30 cellular contexts compared by ENCODE assay signal in the genomic region with DNA sequence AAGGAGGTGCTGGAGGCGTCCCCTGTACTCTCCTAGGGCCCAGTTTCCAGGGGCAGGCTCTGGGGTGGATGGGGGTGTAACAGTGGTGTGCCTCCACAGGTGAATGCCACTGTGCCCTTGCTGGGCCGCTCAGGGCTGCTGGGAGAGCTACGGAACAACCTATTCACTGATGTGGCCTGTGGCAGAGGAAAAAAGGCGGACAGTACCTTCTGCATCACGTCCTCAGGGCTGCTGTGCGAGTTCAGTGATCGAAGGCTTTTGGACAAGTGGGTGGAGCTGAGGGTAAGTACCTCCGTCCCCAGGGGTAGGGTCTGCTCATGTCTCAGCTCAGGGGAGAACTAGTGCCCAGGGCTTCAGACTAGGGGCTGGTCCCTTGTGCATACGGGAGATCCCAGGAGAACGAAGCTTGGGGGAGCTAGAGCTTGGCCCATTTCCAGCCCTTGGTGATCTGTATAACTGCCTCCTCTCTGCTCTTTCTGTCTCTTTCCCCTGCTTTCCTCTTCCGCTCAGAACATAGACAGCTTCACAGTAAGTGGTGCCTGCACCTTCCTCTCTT.
"Had no signal": no experiment of that assay in that cellular context is flagged by ENCODE, and none has a peak within 500 bp of the region (broad histone marks: within the 10 kb centered on the region; RNA-seq: fewer than 3 reads in every experiment).

No MANE protein-coding gene starts in this region.

- H3K27me3 ChIP-seq: colonic mucosa, gastrocnemius medialis, left lung, neutrophil, tibial nerve, upper lobe of left lung, vagina had no signal

- H3K9ac ChIP-seq: parathyroid adenoma had no signal

- H3K4me2 ChIP-seq: smooth muscle cell had no signal

- H3K9me3 ChIP-seq: colonic mucosa, gastrocnemius medialis, left lung, mucosa of descending colon, neutrophil, thoracic aorta, tibial nerve, upper lobe of left lung, vagina had no signal

- H3K4me1 Mint-ChIP-seq: endodermal cell, mesothelial cell of epicardium had no signal

- H3K36me3 ChIP-seq: colonic mucosa had no signal

- DNase-seq: colonic mucosa; effector CD8-positive, alpha-beta T cell; endodermal cell; foreskin fibroblast; gastrocnemius medialis; head of caudate nucleus; kidney; left lung; mesenchymal stem cell; mucosa of descending colon; naive B cell; stimulated activated CD4-positive, alpha-beta T cell treated with anti-CD3 and anti-CD28 coated beads, Interleukin-2, amount 100 ng/mL, for 24 hours; stimulated activated CD4-positive, alpha-beta T cell treated with anti-CD3 and anti-CD28 coated beads, Interleukin-4, amount 100 ng/mL, for 24 hours; stimulated activated naive CD8-positive, alpha-beta T cell treated with anti-CD3 and anti-CD28 coated beads, Interleukin-15, Interleukin-2, amounts not matched to agents 100 U/mL and 50 U/mL, for 24 hours; upper lobe of left lung had no signal

- FAIRE-seq: kidney had no signal

- H3K79me2 ChIP-seq: parathyroid adenoma had no signal

- H3K4me3 ChIP-seq: colonic mucosa, gastrocnemius medialis, left lung, mucosa of descending colon, smooth muscle cell, thoracic aorta, tibial nerve, upper lobe of left lung, vagina had no signal

- H3K27ac ChIP-seq: colonic mucosa, epithelial cell of prostate, gastrocnemius medialis, left lung, neutrophil, parathyroid adenoma, thoracic aorta, tibial nerve, upper lobe of left lung, vagina had no signal

- H3K4me3 Mint-ChIP-seq: dendritic cell treated with granulocyte-macrophage colony-stimulating factor and Interleukin-4, amounts not matched to agents 40 ng/mL and 50 ng/mL, for 4 days; endodermal cell; mesothelial cell of epicardium; naive B cell; natural killer cell treated with Interleukin-12 subunit alpha and Interleukin-12 subunit beta and Interleukin-15 and Interleukin-18, amount 100 ng/mL, for 72 hours; neural crest cell; stimulated activated memory B cell treated with anti-CD40 and anti-IgM and Interleukin-4, amounts not matched to agents 10 μg/mL and 1 μg/mL and 100 μg/mL, for 72 hours had no signal

- H3K27me3 Mint-ChIP-seq: dendritic cell treated with granulocyte-macrophage colony-stimulating factor and Interleukin-4, amounts not matched to agents 40 ng/mL and 50 ng/mL, for 4 days; naive B cell; natural killer cell treated with Interleukin-12 subunit alpha and Interleukin-12 subunit beta and Interleukin-15 and Interleukin-18, amount 100 ng/mL, for 72 hours; progenitor cell of endocrine pancreas; stimulated activated memory B cell treated with anti-CD40 and anti-IgM and Interleukin-4, amounts not matched to agents 10 μg/mL and 1 μg/mL and 100 μg/mL, for 72 hours had no signal

- ATAC-seq: esophagus mucosa; gastrocnemius medialis; left lung; mucosa of descending colon; natural killer cell treated with Interleukin-12 subunit alpha and Interleukin-12 subunit beta and Interleukin-15 and Interleukin-18, amount 100 ng/mL, for 72 hours; sciatic nerve; stimulated activated memory B cell treated with anti-CD40 and anti-IgM and Interleukin-4, amounts not matched to agents 10 μg/mL and 1 μg/mL and 100 μg/mL, for 72 hours; stimulated activated naive CD8-positive, alpha-beta T cell treated with anti-CD3 and anti-CD28 coated beads, Interleukin-15, Interleukin-2, amounts not matched to agents 100 U/mL and 50 U/mL, for 24 hours had no signal

- H3K27ac Mint-ChIP-seq: dendritic cell treated with granulocyte-macrophage colony-stimulating factor and Interleukin-4, amounts not matched to agents 40 ng/mL and 50 ng/mL, for 4 days; endodermal cell; mesothelial cell of epicardium; natural killer cell treated with Interleukin-12 subunit alpha and Interleukin-12 subunit beta and Interleukin-15 and Interleukin-18, amount 100 ng/mL, for 72 hours; progenitor cell of endocrine pancreas; stimulated activated memory B cell treated with anti-CD40 and anti-IgM and Interleukin-4, amounts not matched to agents 10 μg/mL and 1 μg/mL and 100 μg/mL, for 72 hours had no signal

- H3K4me1 ChIP-seq: colonic mucosa, gastrocnemius medialis, parathyroid adenoma had no signal

- H2AFZ ChIP-seq: parathyroid adenoma had no signal

- H3K9me3 Mint-ChIP-seq: dendritic cell treated with granulocyte-macrophage colony-stimulating factor and Interleukin-4, amounts not matched to agents 40 ng/mL and 50 ng/mL, for 4 days; endodermal cell; mesothelial cell of epicardium; naive B cell; natural killer cell treated with Interleukin-12 subunit alpha and Interleukin-12 subunit beta and Interleukin-15 and Interleukin-18, amount 100 ng/mL, for 72 hours; neural crest cell; stimulated activated memory B cell treated with anti-CD40 and anti-IgM and Interleukin-4, amounts not matched to agents 10 μg/mL and 1 μg/mL and 100 μg/mL, for 72 hours had no signal
